In genomic region chr4:183554346-183554686, GRCh38 we compare ENCODE assay signal across 20 cellular contexts. TPM values are rescaled to one million over a fixed set of nuclear protein-coding genes. Genes with fewer than 3 reads are reported as not detected.
A peak's percentile ranks its signal among the peaks of the same experiment; 100 is the strongest.
DNase-seq lines count a peak whose midpoint lies in the region; ATAC-seq and TF ChIP-seq lines count a peak whose summit lies in the region.
"Had no signal": no experiment of that assay in that cellular context is flagged by ENCODE, and none has a peak within 500 bp of the region (broad histone marks: within the 10 kb centered on the region; RNA-seq: fewer than 3 reads in every experiment).

No MANE protein-coding gene starts in this region.

- CTCF ChIA-PET in OCI-LY7 (lab: Charles Lee; ENCODE audit: unreplicated experiment) = no interaction called here

- H3K27me3 ChIP-seq in right lobe of liver = no peaks in the 10 kb centered on the region
- H3K27me3 ChIP-seq: BLaER1 treated with 17β-estradiol and CSF1 and Interleukin-3, amounts not matched to agents 10 nM and 100 nM had no signal

- no peak overlapping the region for H2AFZ ChIP-seq in OCI-LY7 (ENCODE audit: low read length)

- WGBS in right lobe of liver (ENCODE audit: insufficient coverage, low coverage, low lambda C conversion rate, missing lambda C conversion rate) = 56% methylated on average over 4 of the region's 6 CpGs

- H3K4me3 ChIP-seq in right lobe of liver (no peak overlapping the region), OCI-LY7 (ENCODE audit: low read depth, low read length, poor library complexity, severe bottlenecking) (no peak overlapping the region)
- H3K4me3 ChIP-seq: BLaER1 treated with 17β-estradiol and CSF1 and Interleukin-3, amounts not matched to agents 10 nM and 100 nM; GM12878; HAP-1 had no signal

- POLR2A ChIA-PET in OCI-LY7 (lab: Charles Lee) = no interaction called here

- ATAC-seq in activated naive CD4-positive, alpha-beta T cell treated with anti-CD3 and anti-CD28 coated beads, Interleukin-2, amount 50 U/mL, for 72 hours = no peak
- ATAC-seq in activated T-helper 17 cell treated with anti-CD3 and anti-CD28 coated beads, Interleukin-2, amount 50 U/mL, for 72 hours (replicated peaks) = no peak
- ATAC-seq in stimulated activated effector memory CD8-positive, alpha-beta T cell treated with anti-CD3 and anti-CD28 coated beads, Interleukin-12 subunit alpha, Interleukin-12 subunit beta, amount 100 ng/mL, for 72 hours = peak; percentile 24
- no peak for ATAC-seq in right lobe of liver
- ATAC-seq: GM12878, HepG2 had no signal

- H3K27me3 Mint-ChIP-seq in activated naive CD4-positive, alpha-beta T cell treated with anti-CD3 and anti-CD28 coated beads, Interleukin-2, amount 50 U/mL, for 24 hours = no peaks in the 10 kb centered on the region
- peaks cover 9% of the 10 kb centered on the region for H3K27me3 Mint-ChIP-seq in activated T-helper 17 cell treated with anti-CD3 and anti-CD28 coated beads, Interleukin-2, amount 50 U/mL, for 72 hours
- H3K27me3 Mint-ChIP-seq in endothelial cell (ENCODE audit: unreplicated experiment) = peaks cover 6% of the 10 kb centered on the region

- H3K4me3 Mint-ChIP-seq in activated naive CD4-positive, alpha-beta T cell treated with anti-CD3 and anti-CD28 coated beads, Interleukin-2, amount 50 U/mL, for 24 hours = no peak overlapping the region
- H3K4me3 Mint-ChIP-seq in activated T-helper 17 cell treated with anti-CD3 and anti-CD28 coated beads, Interleukin-2, amount 50 U/mL, for 72 hours = no peak overlapping the region
- H3K4me3 Mint-ChIP-seq in endothelial cell (ENCODE audit: unreplicated experiment) = no peak overlapping the region
- no peak overlapping the region for H3K4me3 Mint-ChIP-seq in stimulated activated effector memory CD8-positive, alpha-beta T cell treated with anti-CD3 and anti-CD28 coated beads, Interleukin-12 subunit alpha, Interleukin-12 subunit beta, amount 100 ng/mL, for 72 hours
- H3K4me3 Mint-ChIP-seq: CD4-positive, CD25-positive, alpha-beta regulatory T cell; HFFc6 had no signal

- no peaks in the 10 kb centered on the region for H3K79me2 ChIP-seq in OCI-LY7 (ENCODE audit: insufficient read depth, low read depth, low read length)

- no peaks in the 10 kb centered on the region for H3K36me3 ChIP-seq in right lobe of liver
- no peaks in the 10 kb centered on the region for H3K36me3 ChIP-seq in OCI-LY7 (ENCODE audit: insufficient read depth, low read length)
- H3K36me3 ChIP-seq: BLaER1 treated with 17β-estradiol and CSF1 and Interleukin-3, amounts not matched to agents 10 nM and 100 nM; HAP-1 had no signal

- no peaks in the 10 kb centered on the region for H3K4me1 ChIP-seq in right lobe of liver
- no peaks in the 10 kb centered on the region for H3K4me1 ChIP-seq in OCI-LY7 (ENCODE audit: insufficient read depth, low read length, poor library complexity, severe bottlenecking)
- H3K4me1 ChIP-seq: BLaER1 treated with 17β-estradiol and CSF1 and Interleukin-3, amounts not matched to agents 10 nM and 100 nM; HAP-1 had no signal

- intact Hi-C loops in right lobe of liver (cut with DNase I) = no loop called here
- intact Hi-C loops in OCI-LY7 (cut with micrococcal nuclease; ENCODE audit: unreplicated experiment) = no loop called here

- H3K9me2 ChIP-seq in OCI-LY7 (ENCODE audit: insufficient read depth, low read length) = no peaks in the 10 kb centered on the region

- BruUV-seq in OCI-LY7 (replicated peaks; lab: Mats Ljungman, UMichigan) = no TSS peak

- H3K4me2 ChIP-seq in OCI-LY7 (ENCODE audit: low read length) = no peak overlapping the region
- H3K4me2 ChIP-seq: BLaER1 treated with 17β-estradiol and CSF1 and Interleukin-3, amounts not matched to agents 10 nM and 100 nM had no signal

- peak overlapping the region; percentile 69 for H3K27ac Mint-ChIP-seq in activated naive CD4-positive, alpha-beta T cell treated with anti-CD3 and anti-CD28 coated beads, Interleukin-2, amount 50 U/mL, for 24 hours
- H3K27ac Mint-ChIP-seq in activated naive CD4-positive, alpha-beta T cell treated with anti-CD3 and anti-CD28 coated beads, Interleukin-2, amount 50 U/mL, for 72 hours = no peak overlapping the region
- H3K27ac Mint-ChIP-seq in activated T-helper 17 cell treated with anti-CD3 and anti-CD28 coated beads, Interleukin-2, amount 50 U/mL, for 72 hours = peak overlapping the region; percentile 35
- peak overlapping the region; percentile 14 for H3K27ac Mint-ChIP-seq in endothelial cell (ENCODE audit: unreplicated experiment)
- no peak overlapping the region for H3K27ac Mint-ChIP-seq in stimulated activated effector memory CD8-positive, alpha-beta T cell treated with anti-CD3 and anti-CD28 coated beads, Interleukin-12 subunit alpha, Interleukin-12 subunit beta, amount 100 ng/mL, for 72 hours
- H3K27ac Mint-ChIP-seq: CD4-positive, CD25-positive, alpha-beta regulatory T cell; HFFc6 had no signal

- no peaks in the 10 kb centered on the region for H3K9me3 ChIP-seq in right lobe of liver
- no peaks in the 10 kb centered on the region for H3K9me3 ChIP-seq in OCI-LY7 (ENCODE audit: low read length)
- H3K9me3 ChIP-seq: HAP-1 had no signal

- H3K4me1 Mint-ChIP-seq in activated naive CD4-positive, alpha-beta T cell treated with anti-CD3 and anti-CD28 coated beads, Interleukin-2, amount 50 U/mL, for 24 hours = no peaks in the 10 kb centered on the region
- H3K4me1 Mint-ChIP-seq in activated T-helper 17 cell treated with anti-CD3 and anti-CD28 coated beads, Interleukin-2, amount 50 U/mL, for 72 hours = no peaks in the 10 kb centered on the region
- peaks cover 4% of the 10 kb centered on the region for H3K4me1 Mint-ChIP-seq in endothelial cell (ENCODE audit: unreplicated experiment)
- H3K4me1 Mint-ChIP-seq in stimulated activated effector memory CD8-positive, alpha-beta T cell treated with anti-CD3 and anti-CD28 coated beads, Interleukin-12 subunit alpha, Interleukin-12 subunit beta, amount 100 ng/mL, for 72 hours = peaks cover 20% of the 10 kb centered on the region
- H3K4me1 Mint-ChIP-seq: CD4-positive, CD25-positive, alpha-beta regulatory T cell had no signal

- no peaks in the 10 kb centered on the region for H4K20me1 ChIP-seq in OCI-LY7 (ENCODE audit: insufficient read depth, low read length)
- H4K20me1 ChIP-seq: BLaER1 treated with 17β-estradiol and CSF1 and Interleukin-3, amounts not matched to agents 10 nM and 100 nM had no signal

- H3K27ac ChIP-seq in right lobe of liver (no peak overlapping the region), OCI-LY7 (ENCODE audit: low read depth, low read length, poor library complexity, severe bottlenecking) (no peak overlapping the region)
- H3K27ac ChIP-seq: BLaER1 treated with 17β-estradiol and CSF1 and Interleukin-3, amounts not matched to agents 10 nM and 100 nM had no signal

- DNase-seq in activated naive CD4-positive, alpha-beta T cell treated with anti-CD3 and anti-CD28 coated beads, Interleukin-2, amount 50 U/mL, for 72 hours (ENCODE audit: low spot score in 2 of 2) = no peak
- DNase-seq in endothelial cell (ENCODE audit: low spot score) = no peak
- DNase-seq in stimulated activated effector memory CD8-positive, alpha-beta T cell treated with anti-CD3 and anti-CD28 coated beads, Interleukin-12 subunit alpha, Interleukin-12 subunit beta, amount 100 ng/mL, for 72 hours (ENCODE audit: low spot score in 2 of 2) = no peak
- DNase-seq in effector CD4-positive, alpha-beta T cell = no peak
- no peak for DNase-seq in right lobe of liver
- no peak for DNase-seq in OCI-LY7 (ENCODE audit: low spot score)
- DNase-seq: 8988T; ACHN; Calu3; CD4-positive, CD25-positive, alpha-beta regulatory T cell; DMS 273 treated with DMSO at 0.1 percent for 48 hours; DMS79; GOT3; HFFc6 had no signal

- peaks cover 2% of the 10 kb centered on the region for H3K36me3 Mint-ChIP-seq in activated naive CD4-positive, alpha-beta T cell treated with anti-CD3 and anti-CD28 coated beads, Interleukin-2, amount 50 U/mL, for 24 hours
- H3K36me3 Mint-ChIP-seq in activated naive CD4-positive, alpha-beta T cell treated with anti-CD3 and anti-CD28 coated beads, Interleukin-2, amount 50 U/mL, for 72 hours = no peaks in the 10 kb centered on the region
- H3K36me3 Mint-ChIP-seq in activated T-helper 17 cell treated with anti-CD3 and anti-CD28 coated beads, Interleukin-2, amount 50 U/mL, for 72 hours (ENCODE audit: low read depth) = no peaks in the 10 kb centered on the region
- peaks cover 4% of the 10 kb centered on the region for H3K36me3 Mint-ChIP-seq in endothelial cell (ENCODE audit: low read depth, unreplicated experiment)
- H3K36me3 Mint-ChIP-seq in stimulated activated effector memory CD8-positive, alpha-beta T cell treated with anti-CD3 and anti-CD28 coated beads, Interleukin-12 subunit alpha, Interleukin-12 subunit beta, amount 100 ng/mL, for 72 hours = peaks cover 13% of the 10 kb centered on the region
- H3K36me3 Mint-ChIP-seq: CD4-positive, CD25-positive, alpha-beta regulatory T cell had no signal

- no peak for TF ChIP-seq POLR2A in right lobe of liver (IDR thresholded peaks at IDR 0.05)

- H3K9me3 Mint-ChIP-seq in activated naive CD4-positive, alpha-beta T cell treated with anti-CD3 and anti-CD28 coated beads, Interleukin-2, amount 50 U/mL, for 24 hours = no peaks in the 10 kb centered on the region
- peaks cover 8 to 9% of the 10 kb centered on the region in 2 donors for H3K9me3 Mint-ChIP-seq in activated naive CD4-positive, alpha-beta T cell treated with anti-CD3 and anti-CD28 coated beads, Interleukin-2, amount 50 U/mL, for 72 hours
- H3K9me3 Mint-ChIP-seq in activated T-helper 17 cell treated with anti-CD3 and anti-CD28 coated beads, Interleukin-2, amount 50 U/mL, for 72 hours = no peaks in the 10 kb centered on the region
- no peaks in the 10 kb centered on the region for H3K9me3 Mint-ChIP-seq in endothelial cell (ENCODE audit: unreplicated experiment)
- H3K9me3 Mint-ChIP-seq in stimulated activated effector memory CD8-positive, alpha-beta T cell treated with anti-CD3 and anti-CD28 coated beads, Interleukin-12 subunit alpha, Interleukin-12 subunit beta, amount 100 ng/mL, for 72 hours = peaks cover 8% of the 10 kb centered on the region
- H3K9me3 Mint-ChIP-seq: HFFc6 had no signal

- TF ChIP-seq CTCF in endothelial cell (IDR thresholded peaks at IDR 0.05; ENCODE audit: unreplicated experiment) = no peak
- TF ChIP-seq CTCF in right lobe of liver (IDR thresholded peaks at IDR 0.05) = no peak
- no peak for TF ChIP-seq CTCF in OCI-LY7 (conservative IDR thresholded peaks at IDR 0.05; ENCODE audit: low read length)

RNA-seq across cellular contexts. Expression of gene ING2, which starts 49.5 kb away (rescaled TPM):
- total RNA-seq in activated naive CD4-positive, alpha-beta T cell treated with anti-CD3 and anti-CD28 coated beads, Interleukin-2, amount 50 U/mL, for 72 hours = 10 to 100 TPM; 18.8 to 21.3 TPM
- total RNA-seq in activated T-helper 17 cell treated with anti-CD3 and anti-CD28 coated beads, Interleukin-2, amount 50 U/mL, for 72 hours = 10 to 100 TPM; 10.6 to 16.3 TPM
- total RNA-seq in endothelial cell (ENCODE audit: unreplicated experiment) = 12.2 TPM
- total RNA-seq in right lobe of liver = 1 to 10 TPM; 3.5 to 7.3 (median 5.6) TPM
- total RNA-seq in OCI-LY7 (2014; rRNA removed; shearing (Covaris generic)) = 23.3 and 27.0 TPM in 2 replicates
- 25.9 and 26.0 TPM in 2 replicates for total RNA-seq in OCI-LY7 (2022)

Comparison
In these comparisons a context has a peak if more than half of its experiments do, and no peak if none do; other contexts are left out.
1. H3K27ac Mint-ChIP-seq: peak in activated naive CD4-positive, alpha-beta T cell treated with anti-CD3 and anti-CD28 coated beads, Interleukin-2, amount 50 U/mL, for 24 hours (single experiment), activated T-helper 17 cell treated with anti-CD3 and anti-CD28 coated beads, Interleukin-2, amount 50 U/mL, for 72 hours (single experiment) and endothelial cell (single experiment); none in activated naive CD4-positive, alpha-beta T cell treated with anti-CD3 and anti-CD28 coated beads, Interleukin-2, amount 50 U/mL, for 72 hours (0 of 2) and stimulated activated effector memory CD8-positive, alpha-beta T cell treated with anti-CD3 and anti-CD28 coated beads, Interleukin-12 subunit alpha, Interleukin-12 subunit beta, amount 100 ng/mL, for 72 hours (single experiment).